ENCODE assay signal across 29 cellular contexts in the genomic region with DNA sequence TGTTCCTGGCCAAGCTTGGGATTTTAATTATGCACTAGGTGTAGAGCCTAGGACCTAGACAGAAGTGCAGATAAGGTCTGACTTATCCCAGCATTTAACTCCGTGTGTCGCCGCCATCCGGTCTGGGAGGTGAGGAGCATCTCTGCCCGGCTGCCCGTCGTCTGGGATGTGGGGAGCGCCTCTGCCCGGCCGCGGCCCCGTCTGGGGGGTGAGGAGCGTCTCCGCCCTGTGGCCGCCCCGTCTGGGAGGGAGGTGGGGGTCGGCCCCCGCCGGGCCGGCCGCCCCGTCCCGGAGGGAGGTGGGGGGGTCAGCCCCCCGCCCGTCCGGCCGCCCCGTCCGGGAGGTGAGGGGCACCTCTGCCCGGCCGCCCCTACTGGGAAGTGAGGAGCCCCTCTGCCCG. TPM values are rescaled to one million over a fixed set of nuclear protein-coding genes. Genes with fewer than 3 reads are reported as not detected.
DNase-seq lines count a peak whose midpoint lies in the region; ATAC-seq, FAIRE-seq and TF ChIP-seq lines count a peak whose summit lies in the region.
"Had no signal": no experiment of that assay in that cellular context is flagged by ENCODE, and none has a peak within 500 bp of the region (broad histone marks: within the 10 kb centered on the region; RNA-seq: fewer than 3 reads in every experiment).

No MANE protein-coding gene starts in this region.

- in situ Hi-C loops in transverse colon (cut with MboI; ENCODE audit: low pct_ligation_motif_present in 1 of 4, low pct_unique_long_range_greater_than_20kb in 1 of 4, low sequenced_read_pairs in 3 of 4) = no loop called here

- POLR2A ChIA-PET in RWPE1 (lab: Yijun Ruan, JAX; ENCODE audit: low non-redundant PET) = no interaction called here

- TF ChIP-seq CTCF in RWPE1 (conservative IDR thresholded peaks at IDR 0.05; ENCODE audit: low read depth) (no peak), kidney (IDR thresholded peaks at IDR 0.05; ENCODE audit: borderline replicate concordance, extremely low read depth, insufficient read depth) (no peak), transverse colon (IDR thresholded peaks at IDR 0.05) (no peak)

- 0 out of 2 replicates have a peak overlapping the region, but pooled peaks have one; percentile 11 for H3K27ac ChIP-seq in RWPE1
- no peak overlapping the region for H3K27ac ChIP-seq in kidney (ENCODE audit: low read depth in 2 of 2, low read length in 2 of 2)
- H3K27ac ChIP-seq in transverse colon = peak overlapping the region; percentile 47 to 75 (median 72)
- H3K27ac ChIP-seq: BLaER1 had no signal

- H3K27me3 Mint-ChIP-seq in stimulated activated memory B cell treated with anti-CD40 and anti-IgM and Interleukin-4, amounts not matched to agents 10 μg/mL and 1 μg/mL and 100 μg/mL, for 72 hours = peaks cover 45% of the 10 kb centered on the region

- WGBS in transverse colon (ENCODE audit: low coverage in 1 of 2), 2 donors = 94 to 100% methylated on average over 2 to 12 of the region's 32 CpGs

- no peaks in the 10 kb centered on the region for H3K36me3 Mint-ChIP-seq in stimulated activated memory B cell treated with anti-CD40 and anti-IgM and Interleukin-4, amounts not matched to agents 10 μg/mL and 1 μg/mL and 100 μg/mL, for 72 hours
- H3K36me3 Mint-ChIP-seq: CD14-positive monocyte; CD4-positive, alpha-beta memory T cell; CD4-positive, CD25-positive, alpha-beta regulatory T cell; CD8-positive, alpha-beta memory T cell had no signal

- H3K4me3 ChIP-seq in kidney (ENCODE audit: low read length in 2 of 2) = no peak overlapping the region
- H3K4me3 ChIP-seq in transverse colon = no peak overlapping the region
- H3K4me3 ChIP-seq: BLaER1, GM12878 had no signal

- H3K9me3 ChIP-seq in kidney (ENCODE audit: control insufficient read depth in 1 of 2, low read length in 2 of 2) (no peaks in the 10 kb centered on the region), transverse colon (no peaks in the 10 kb centered on the region)
- H3K9me3 ChIP-seq: BE2C had no signal

- no peaks in the 10 kb centered on the region for H3K4me1 Mint-ChIP-seq in stimulated activated memory B cell treated with anti-CD40 and anti-IgM and Interleukin-4, amounts not matched to agents 10 μg/mL and 1 μg/mL and 100 μg/mL, for 72 hours
- H3K4me1 Mint-ChIP-seq: CD14-positive monocyte; CD4-positive, alpha-beta memory T cell; CD4-positive, CD25-positive, alpha-beta regulatory T cell; CD8-positive, alpha-beta memory T cell had no signal

- TF ChIP-seq EP300 in transverse colon (IDR thresholded peaks at IDR 0.05; ENCODE audit: low read depth) = no peak

- DNase-seq in RWPE1 (ENCODE audit: low spot score) (no peak), kidney (peak; percentile 69), transverse colon (no peak), NCI-H69 (lab: John Stamatoyannopoulos, UW) (no peak), retina (no peak)
- DNase-seq: 8988T; ACHN; BE2C; C1 segment of cervical spinal cord; CD4-positive, alpha-beta memory T cell; CD4-positive, CD25-positive, alpha-beta regulatory T cell; CD8-positive, alpha-beta memory T cell; COR-L47; DMS 273 treated with DMSO at 0.1 percent for 48 hours; DMS153; DMS53; DMS79; DND-41; EL; GDM1 had no signal

- CTCF ChIA-PET in RWPE1 (lab: Yijun Ruan, JAX) = no interaction called here

- peaks cover 9% of the 10 kb centered on the region for H3K27me3 ChIP-seq in transverse colon
- H3K27me3 ChIP-seq: BLaER1 had no signal

- H3K27ac Mint-ChIP-seq in stimulated activated memory B cell treated with anti-CD40 and anti-IgM and Interleukin-4, amounts not matched to agents 10 μg/mL and 1 μg/mL and 100 μg/mL, for 72 hours = no peak overlapping the region
- H3K27ac Mint-ChIP-seq: CD4-positive, alpha-beta memory T cell; CD4-positive, CD25-positive, alpha-beta regulatory T cell; CD8-positive, alpha-beta memory T cell had no signal

- H3K36me3 ChIP-seq in kidney (ENCODE audit: control insufficient read depth in 1 of 2, insufficient read depth in 2 of 2, low read length in 2 of 2) (no peaks in the 10 kb centered on the region), transverse colon (no peaks in the 10 kb centered on the region)
- H3K36me3 ChIP-seq: BE2C, BLaER1 had no signal

- FAIRE-seq in kidney (lab: Jason Lieb, UNC) = no peak
- FAIRE-seq: GM12878, GM12892, GM18507 had no signal

- H3K9ac ChIP-seq in kidney (ENCODE audit: low read length in 2 of 2) = no peak overlapping the region
- H3K9ac ChIP-seq: BLaER1 had no signal

- no peak overlapping the region for H3K4me3 Mint-ChIP-seq in stimulated activated memory B cell treated with anti-CD40 and anti-IgM and Interleukin-4, amounts not matched to agents 10 μg/mL and 1 μg/mL and 100 μg/mL, for 72 hours
- H3K4me3 Mint-ChIP-seq: CD14-positive monocyte; CD4-positive, alpha-beta memory T cell; CD4-positive, CD25-positive, alpha-beta regulatory T cell; CD8-positive, alpha-beta memory T cell had no signal

- peaks cover 2% of the 10 kb centered on the region for H3K9me3 Mint-ChIP-seq in stimulated activated memory B cell treated with anti-CD40 and anti-IgM and Interleukin-4, amounts not matched to agents 10 μg/mL and 1 μg/mL and 100 μg/mL, for 72 hours
- H3K9me3 Mint-ChIP-seq: CD4-positive, alpha-beta memory T cell; CD8-positive, alpha-beta memory T cell had no signal

- intact Hi-C loops in kidney (cut with DNase I) = no loop called here
- intact Hi-C loops in transverse colon (cut with DNase I; ENCODE audit: low total_unique reads) = no loop called here

- TF ChIP-seq POLR2A in transverse colon (IDR thresholded peaks at IDR 0.05) = no peak

- peak; percentile 57 for ATAC-seq in stimulated activated memory B cell treated with anti-CD40 and anti-IgM and Interleukin-4, amounts not matched to agents 10 μg/mL and 1 μg/mL and 100 μg/mL, for 72 hours
- ATAC-seq in HG03442 (IDR thresholded peaks at IDR 0.05; ENCODE audit: unreplicated experiment) = no peak
- ATAC-seq: GM12878 had no signal

- peaks cover 0 to 7% of the 10 kb centered on the region in 2 donors for H3K4me1 ChIP-seq in kidney (ENCODE audit: control insufficient read depth in 1 of 2, insufficient read depth in 1 of 2, low read depth in 1 of 2, low read length in 2 of 2)
- peaks cover 0 to 39% (median 7%) of the 10 kb centered on the region in 4 donors for H3K4me1 ChIP-seq in transverse colon
- H3K4me1 ChIP-seq: BE2C, BLaER1 had no signal

RNA-seq across cellular contexts. Expression of a gene that starts 7.1 kb away (rescaled TPM):
- 4.3 TPM for total RNA-seq in kidney
- polyA plus RNA-seq in kidney (ENCODE audit: insufficient read depth, low read depth, low replicate concordance) = 1.3 TPM
- 10 to 100 TPM; 19.8 to 75.9 (median 47.3) TPM for total RNA-seq in transverse colon
- total RNA-seq: A673; CD4-positive, CD25-positive, alpha-beta regulatory T cell; CD8-positive, alpha-beta memory T cell; G401; GM12878 had no signal
- polyA plus RNA-seq: CD14-positive monocyte; CD4-positive, alpha-beta memory T cell; CD4-positive, CD25-positive, alpha-beta regulatory T cell; CD8-positive, alpha-beta memory T cell; GM12878 had no signal

Comparison
In these comparisons a context has a peak if more than half of its experiments do, and no peak if none do; other contexts are left out.
1. H3K27ac ChIP-seq: peak in RWPE1 (single experiment) and transverse colon (4 of 4); none in kidney (0 of 2).